In genomic region chr3:174937488-174937887, GRCh38 we compare ENCODE assay signal across 24 cellular contexts.
DNase-seq lines count a peak whose midpoint lies in the region; ATAC-seq and TF ChIP-seq lines count a peak whose summit lies in the region.
"Had no signal": no experiment of that assay in that cellular context is flagged by ENCODE, and none has a peak within 500 bp of the region (broad histone marks: within the 10 kb centered on the region; RNA-seq: fewer than 3 reads in every experiment).

No MANE protein-coding gene starts in this region.

- H3K23ac ChIP-seq in H9 (ENCODE audit: insufficient read length, low read depth, low read length): no peak overlapping the region

- H3K9ac ChIP-seq in endocrine pancreas (ENCODE audit: control insufficient read depth, insufficient read depth, low read length): no peak overlapping the region
- H3K9ac ChIP-seq in H9 (ENCODE audit: extremely low read depth, insufficient read length, low read length): no peak overlapping the region

- peaks cover 10% of the 10 kb centered on the region for H3K4me1 ChIP-seq in endocrine pancreas (ENCODE audit: control insufficient read depth, insufficient read depth, low read length)
- no peaks in the 10 kb centered on the region for H3K4me1 ChIP-seq in H9 (ENCODE audit: insufficient read depth, low read length)
- H3K4me1 ChIP-seq: ascending aorta, vagina had no signal

- H4K5ac ChIP-seq in H9 (ENCODE audit: insufficient read length, low read depth, low read length): no peak overlapping the region

- H3T11ph ChIP-seq in H9 (ENCODE audit: low read length): no peak overlapping the region

- H3K23me2 ChIP-seq in H9 (ENCODE audit: insufficient read length, low read depth, low read length, poor library complexity, severe bottlenecking): no peaks in the 10 kb centered on the region

- H3K4me2 ChIP-seq in H9 (ENCODE audit: insufficient read depth, insufficient read length, low read length): no peak overlapping the region

- DNase-seq in DMS53 treated with DMSO at 0.1 percent for 48 hours (lab: John Stamatoyannopoulos, UW; ENCODE audit: unreplicated experiment) (peak; percentile 1), NCI-H69 (lab: John Stamatoyannopoulos, UW) (peak; percentile 27), non-pigmented ciliary epithelial cell (ENCODE audit: low read depth) (peak; percentile 37), DMS79 treated with DMSO at 0.1 percent for 48 hours (lab: John Stamatoyannopoulos, UW) (no peak), dorsolateral prefrontal cortex (no peak), H9 (no peak)
- DNase-seq: activated CD8-positive, alpha-beta T cell treated with anti-CD3 and anti-CD28 coated beads for 36 hours; DND-41; islet precursor cell; KG1; NCI-H1436 treated with DMSO at 0.1 percent for 48 hours; NCI-H446 treated with DMSO at 0.1 percent for 48 hours; stimulated activated naive CD8-positive, alpha-beta T cell treated with anti-CD3 and anti-CD28 coated beads, Interleukin-15, Interleukin-2, amounts not matched to agents 100 U/mL and 50 U/mL, for 24 hours had no signal

- H3K36me3 Mint-ChIP-seq in stimulated activated memory B cell treated with anti-CD40 and anti-IgM and Interleukin-4, amounts not matched to agents 10 μg/mL and 1 μg/mL and 100 μg/mL, for 72 hours: no peaks in the 10 kb centered on the region
- peaks cover 4 to 24% (median 13%) of the 10 kb centered on the region in 3 experiments; a peak in 6 of 7 replicates for H3K36me3 Mint-ChIP-seq in H9 (ENCODE audit: insufficient read depth in 1 of 3, low read depth in 3 of 3)
- H3K36me3 Mint-ChIP-seq: CD14-positive monocyte had no signal

- intact Hi-C loops in dorsolateral prefrontal cortex (cut with DNase I): no loop called here

- no peaks in the 10 kb centered on the region for H3K79me2 ChIP-seq in H9 (ENCODE audit: insufficient read depth, low read length)

- no peak overlapping the region for H2BK15ac ChIP-seq in H9 (ENCODE audit: low read depth, low read length)

- no peak overlapping the region for H2AFZ ChIP-seq in H9 (ENCODE audit: low read length)

- H3K9me3 Mint-ChIP-seq in stimulated activated memory B cell treated with anti-CD40 and anti-IgM and Interleukin-4, amounts not matched to agents 10 μg/mL and 1 μg/mL and 100 μg/mL, for 72 hours: no peaks in the 10 kb centered on the region
- peaks cover 7 to 17% of the 10 kb centered on the region in 2 experiments; a peak in 4 of 5 replicates for H3K9me3 Mint-ChIP-seq in H9

- H2BK20ac ChIP-seq in H9 (ENCODE audit: low read depth, low read length, poor library complexity, severe bottlenecking): no peak overlapping the region

- H3K18ac ChIP-seq in H9 (ENCODE audit: insufficient read length, low read depth, low read length): no peak overlapping the region

- H2BK120ac ChIP-seq in H9 (ENCODE audit: low read depth, low read length, poor library complexity, severe bottlenecking): no peak overlapping the region

- no peak for TF ChIP-seq CTCF in dorsolateral prefrontal cortex (IDR thresholded peaks at IDR 0.05 in 54 of 56, conservative IDR thresholded peaks at IDR 0.05 in 2 of 56; ENCODE audit: low read depth in 1 of 56, partially characterized antibody in 56 of 56)
- TF ChIP-seq CTCF in H9 (conservative IDR thresholded peaks at IDR 0.05): no peak

- no peak overlapping the region for H4K8ac ChIP-seq in H9 (replicated peaks; ENCODE audit: insufficient read length, low read depth, low read length)

- H2BK12ac ChIP-seq in H9 (ENCODE audit: insufficient read length, low read depth, low read length): no peak overlapping the region

- H2BK5ac ChIP-seq in H9 (ENCODE audit: insufficient read length, low read length): no peak overlapping the region

- no peak overlapping the region for H3K4me3 Mint-ChIP-seq in stimulated activated memory B cell treated with anti-CD40 and anti-IgM and Interleukin-4, amounts not matched to agents 10 μg/mL and 1 μg/mL and 100 μg/mL, for 72 hours
- no peak overlapping the region for H3K4me3 Mint-ChIP-seq in H9
- H3K4me3 Mint-ChIP-seq: activated CD8-positive, alpha-beta T cell treated with anti-CD3 and anti-CD28 coated beads for 36 hours; activated T-helper 17 cell treated with anti-CD3 and anti-CD28 coated beads, Interleukin-2, amount 50 U/mL, for 72 hours; CD14-positive monocyte; mesothelial cell of epicardium had no signal

- H4K20me1 ChIP-seq in H9 (ENCODE audit: control insufficient read depth, insufficient read depth, insufficient read length): no peaks in the 10 kb centered on the region

- no peak for ATAC-seq in stimulated activated memory B cell treated with anti-CD40 and anti-IgM and Interleukin-4, amounts not matched to agents 10 μg/mL and 1 μg/mL and 100 μg/mL, for 72 hours
- ATAC-seq: activated CD8-positive, alpha-beta T cell treated with anti-CD3 and anti-CD28 coated beads for 36 hours; activated T-helper 17 cell treated with anti-CD3 and anti-CD28 coated beads, Interleukin-2, amount 50 U/mL, for 72 hours; GM12878; stimulated activated naive CD8-positive, alpha-beta T cell treated with anti-CD3 and anti-CD28 coated beads, Interleukin-15, Interleukin-2, amounts not matched to agents 100 U/mL and 50 U/mL, for 24 hours had no signal

- H3K4ac ChIP-seq in H9 (ENCODE audit: low read depth, low read length): no peak overlapping the region

- H3K4me3 ChIP-seq in endocrine pancreas (ENCODE audit: control insufficient read depth, insufficient read depth, low read length) (peak overlapping the region; percentile 65), dorsolateral prefrontal cortex (no peak overlapping the region)
- H3K4me3 ChIP-seq: ascending aorta, GM12878, skin epidermis, vagina had no signal

- H3K27me3 Mint-ChIP-seq in stimulated activated memory B cell treated with anti-CD40 and anti-IgM and Interleukin-4, amounts not matched to agents 10 μg/mL and 1 μg/mL and 100 μg/mL, for 72 hours: no peaks in the 10 kb centered on the region
- no peaks in the 10 kb centered on the region; the same call in 1 of the 2 replicates for H3K27me3 Mint-ChIP-seq in H9 (ENCODE audit: low read depth)
- H3K27me3 Mint-ChIP-seq: activated CD8-positive, alpha-beta T cell treated with anti-CD3 and anti-CD28 coated beads for 36 hours; activated T-helper 17 cell treated with anti-CD3 and anti-CD28 coated beads, Interleukin-2, amount 50 U/mL, for 72 hours had no signal

- H2AK5ac ChIP-seq in H9 (ENCODE audit: insufficient read length, low read length): no peak overlapping the region

- no peak overlapping the region for H3K27ac ChIP-seq in dorsolateral prefrontal cortex
- no peak overlapping the region for H3K27ac ChIP-seq in H9 (ENCODE audit: insufficient read length, low read depth, low read length)
- H3K27ac ChIP-seq: ascending aorta, HL-60, neutrophil, skin epidermis, vagina had no signal

- no peaks in the 10 kb centered on the region for H3K36me3 ChIP-seq in endocrine pancreas (ENCODE audit: control insufficient read depth, insufficient read depth, low read length)
- H3K36me3 ChIP-seq: ascending aorta, neutrophil, vagina had no signal

- no peak overlapping the region for H3K14ac ChIP-seq in H9 (ENCODE audit: insufficient read depth, low read length)

- no peak overlapping the region for H4K91ac ChIP-seq in H9 (ENCODE audit: insufficient read length, low read depth, low read length)

- H3K56ac ChIP-seq in H9 (ENCODE audit: insufficient read length, low read depth, low read length): no peak overlapping the region

- no peaks in the 10 kb centered on the region for H3K4me1 Mint-ChIP-seq in stimulated activated memory B cell treated with anti-CD40 and anti-IgM and Interleukin-4, amounts not matched to agents 10 μg/mL and 1 μg/mL and 100 μg/mL, for 72 hours
- H3K4me1 Mint-ChIP-seq in H9: peaks cover 21 to 23% of the 10 kb centered on the region in 2 experiments
- H3K4me1 Mint-ChIP-seq: activated T-helper 17 cell treated with anti-CD3 and anti-CD28 coated beads, Interleukin-2, amount 50 U/mL, for 72 hours; CD14-positive monocyte had no signal

- H3K9me3 ChIP-seq in endocrine pancreas (ENCODE audit: control insufficient read depth, low read length) (no peaks in the 10 kb centered on the region), H9 (ENCODE audit: control insufficient read depth, low read depth, low read length) (no peaks in the 10 kb centered on the region)
- H3K9me3 ChIP-seq: neutrophil, vagina had no signal

- no peaks in the 10 kb centered on the region for H3K79me1 ChIP-seq in H9 (ENCODE audit: insufficient read depth, low read depth, low read length, poor library complexity, severe bottlenecking)

- no peaks in the 10 kb centered on the region for H3K27me3 ChIP-seq in endocrine pancreas (ENCODE audit: control insufficient read depth, insufficient read depth, low read length)
- H3K27me3 ChIP-seq in dorsolateral prefrontal cortex: no peaks in the 10 kb centered on the region
- no peaks in the 10 kb centered on the region for H3K27me3 ChIP-seq in H9 (ENCODE audit: insufficient read depth, low read length)
- H3K27me3 ChIP-seq: ascending aorta, neutrophil, vagina had no signal

- H3K27ac Mint-ChIP-seq in stimulated activated memory B cell treated with anti-CD40 and anti-IgM and Interleukin-4, amounts not matched to agents 10 μg/mL and 1 μg/mL and 100 μg/mL, for 72 hours: no peak overlapping the region
- no peak overlapping the region for H3K27ac Mint-ChIP-seq in H9
- H3K27ac Mint-ChIP-seq: activated CD8-positive, alpha-beta T cell treated with anti-CD3 and anti-CD28 coated beads for 36 hours; activated T-helper 17 cell treated with anti-CD3 and anti-CD28 coated beads, Interleukin-2, amount 50 U/mL, for 72 hours; CD14-positive monocyte; mesothelial cell of epicardium had no signal

Comparison
In these comparisons a context has a peak if more than half of its experiments do, and no peak if none do; other contexts are left out.
1. DNase-seq: peak in DMS53 treated with DMSO at 0.1 percent for 48 hours (single experiment), NCI-H69 (single experiment) and non-pigmented ciliary epithelial cell (single experiment); none in DMS79 treated with DMSO at 0.1 percent for 48 hours (single experiment), dorsolateral prefrontal cortex (0 of 10) and H9 (single experiment).